In genomic region chr19:19098703-19099632, GRCh38 we compare ENCODE assay signal across 1 cellular context.
TF ChIP-seq lines count a peak whose summit lies in the region.

No MANE protein-coding gene starts in this region.

TF ChIP-seq in HCT116, 20 proteins besides CTCF, POLR2A, EP300 and RAD21:
- TF ChIP-seq SP1 (IDR thresholded peaks at IDR 0.05; ENCODE audit: low read depth) (no peak), ATF3 (IDR thresholded peaks at IDR 0.05) (no peak), TCF7L2 (IDR thresholded peaks at IDR 0.05; ENCODE audit: borderline replicate concordance, extremely low read depth, insufficient read depth, insufficient read length) (no peak), CBX3 (IDR thresholded peaks at IDR 0.05; ENCODE audit: low read depth) (no peak), ZBTB33 (IDR thresholded peaks at IDR 0.05; ENCODE audit: extremely low read depth, insufficient replicate concordance, low read length) (no peak), SRF (IDR thresholded peaks at IDR 0.05; ENCODE audit: low read depth) (no peak), CEBPB (IDR thresholded peaks at IDR 0.05; ENCODE audit: low read depth) (no peak), MAX (IDR thresholded peaks at IDR 0.05) (no peak), SIN3A (IDR thresholded peaks at IDR 0.05; ENCODE audit: low read depth) (no peak), YY1 (IDR thresholded peaks at IDR 0.05; ENCODE audit: extremely low read depth, insufficient replicate concordance, low read depth, low read length) (no peak), ELF1 (IDR thresholded peaks at IDR 0.05; ENCODE audit: borderline replicate concordance, low read depth) (no peak), EGR1 (IDR thresholded peaks at IDR 0.05; ENCODE audit: low read depth) (no peak), POLR2AphosphoS5 (IDR thresholded peaks at IDR 0.05; ENCODE audit: low read depth, low read length) (no peak), EZH2phosphoT487 (IDR thresholded peaks at IDR 0.05; ENCODE audit: borderline replicate concordance) (no peak), ZNF274 (IDR thresholded peaks at IDR 0.05; ENCODE audit: low read depth, low read length) (no peak), FOSL1 (IDR thresholded peaks at IDR 0.05; ENCODE audit: low read depth) (no peak), EZH2 (IDR thresholded peaks at IDR 0.05) (no peak), JUND (IDR thresholded peaks at IDR 0.05) (no peak), ZFX (IDR thresholded peaks at IDR 0.05) (no peak)
- TF ChIP-seq, protein P1, sequence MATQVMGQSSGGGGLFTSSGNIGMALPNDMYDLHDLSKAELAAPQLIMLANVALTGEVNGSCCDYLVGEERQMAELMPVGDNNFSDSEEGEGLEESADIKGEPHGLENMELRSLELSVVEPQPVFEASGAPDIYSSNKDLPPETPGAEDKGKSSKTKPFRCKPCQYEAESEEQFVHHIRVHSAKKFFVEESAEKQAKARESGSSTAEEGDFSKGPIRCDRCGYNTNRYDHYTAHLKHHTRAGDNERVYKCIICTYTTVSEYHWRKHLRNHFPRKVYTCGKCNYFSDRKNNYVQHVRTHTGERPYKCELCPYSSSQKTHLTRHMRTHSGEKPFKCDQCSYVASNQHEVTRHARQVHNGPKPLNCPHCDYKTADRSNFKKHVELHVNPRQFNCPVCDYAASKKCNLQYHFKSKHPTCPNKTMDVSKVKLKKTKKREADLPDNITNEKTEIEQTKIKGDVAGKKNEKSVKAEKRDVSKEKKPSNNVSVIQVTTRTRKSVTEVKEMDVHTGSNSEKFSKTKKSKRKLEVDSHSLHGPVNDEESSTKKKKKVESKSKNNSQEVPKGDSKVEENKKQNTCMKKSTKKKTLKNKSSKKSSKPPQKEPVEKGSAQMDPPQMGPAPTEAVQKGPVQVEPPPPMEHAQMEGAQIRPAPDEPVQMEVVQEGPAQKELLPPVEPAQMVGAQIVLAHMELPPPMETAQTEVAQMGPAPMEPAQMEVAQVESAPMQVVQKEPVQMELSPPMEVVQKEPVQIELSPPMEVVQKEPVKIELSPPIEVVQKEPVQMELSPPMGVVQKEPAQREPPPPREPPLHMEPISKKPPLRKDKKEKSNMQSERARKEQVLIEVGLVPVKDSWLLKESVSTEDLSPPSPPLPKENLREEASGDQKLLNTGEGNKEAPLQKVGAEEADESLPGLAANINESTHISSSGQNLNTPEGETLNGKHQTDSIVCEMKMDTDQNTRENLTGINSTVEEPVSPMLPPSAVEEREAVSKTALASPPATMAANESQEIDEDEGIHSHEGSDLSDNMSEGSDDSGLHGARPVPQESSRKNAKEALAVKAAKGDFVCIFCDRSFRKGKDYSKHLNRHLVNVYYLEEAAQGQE (IDR thresholded peaks at IDR 0.05; ENCODE audit: low read depth) = no peak
